Comparison of ENCODE assay signal across 1 cellular context in the genomic region with DNA sequence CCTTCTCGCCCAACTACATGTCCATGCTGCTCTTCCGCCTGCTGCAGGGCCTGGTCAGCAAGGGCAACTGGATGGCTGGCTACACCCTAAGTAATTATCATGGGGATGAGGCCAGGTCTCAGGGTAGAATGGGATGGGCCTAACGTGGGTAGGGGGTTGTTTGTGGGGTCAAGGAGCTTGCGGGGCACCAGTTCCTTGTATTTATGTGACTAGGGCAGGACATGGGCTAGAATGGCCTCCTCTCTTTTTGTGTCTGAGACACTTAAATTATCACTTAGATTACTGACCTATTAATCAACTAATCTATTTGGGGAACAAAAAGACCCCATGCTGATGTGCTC.
TF ChIP-seq lines count a peak whose summit lies in the region.

No MANE protein-coding gene starts in this region.

TF ChIP-seq in WTC11, 78 proteins besides CTCF, POLR2A, EP300 and RAD21 (continued from another document):
- TF ChIP-seq, protein P1, sequence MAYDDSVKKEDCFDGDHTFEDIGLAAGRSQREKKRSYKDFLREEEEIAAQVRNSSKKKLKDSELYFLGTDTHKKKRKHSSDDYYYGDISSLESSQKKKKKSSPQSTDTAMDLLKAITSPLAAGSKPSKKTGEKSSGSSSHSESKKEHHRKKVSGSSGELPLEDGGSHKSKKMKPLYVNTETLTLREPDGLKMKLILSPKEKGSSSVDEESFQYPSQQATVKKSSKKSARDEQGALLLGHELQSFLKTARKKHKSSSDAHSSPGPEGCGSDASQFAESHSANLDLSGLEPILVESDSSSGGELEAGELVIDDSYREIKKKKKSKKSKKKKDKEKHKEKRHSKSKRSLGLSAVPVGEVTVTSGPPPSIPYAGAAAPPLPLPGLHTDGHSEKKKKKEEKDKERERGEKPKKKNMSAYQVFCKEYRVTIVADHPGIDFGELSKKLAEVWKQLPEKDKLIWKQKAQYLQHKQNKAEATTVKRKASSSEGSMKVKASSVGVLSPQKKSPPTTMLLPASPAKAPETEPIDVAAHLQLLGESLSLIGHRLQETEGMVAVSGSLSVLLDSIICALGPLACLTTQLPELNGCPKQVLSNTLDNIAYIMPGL (CRISPR knock-in tag; IDR thresholded peaks at IDR 0.05): no peak
- no peak for TF ChIP-seq ZNF671 (CRISPR knock-in tag; IDR thresholded peaks at IDR 0.05)
- TF ChIP-seq, protein P2, sequence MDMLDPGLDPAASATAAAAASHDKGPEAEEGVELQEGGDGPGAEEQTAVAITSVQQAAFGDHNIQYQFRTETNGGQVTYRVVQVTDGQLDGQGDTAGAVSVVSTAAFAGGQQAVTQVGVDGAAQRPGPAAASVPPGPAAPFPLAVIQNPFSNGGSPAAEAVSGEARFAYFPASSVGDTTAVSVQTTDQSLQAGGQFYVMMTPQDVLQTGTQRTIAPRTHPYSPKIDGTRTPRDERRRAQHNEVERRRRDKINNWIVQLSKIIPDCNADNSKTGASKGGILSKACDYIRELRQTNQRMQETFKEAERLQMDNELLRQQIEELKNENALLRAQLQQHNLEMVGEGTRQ (CRISPR knock-in tag; IDR thresholded peaks at IDR 0.05): no peak
- TF ChIP-seq, protein P3, sequence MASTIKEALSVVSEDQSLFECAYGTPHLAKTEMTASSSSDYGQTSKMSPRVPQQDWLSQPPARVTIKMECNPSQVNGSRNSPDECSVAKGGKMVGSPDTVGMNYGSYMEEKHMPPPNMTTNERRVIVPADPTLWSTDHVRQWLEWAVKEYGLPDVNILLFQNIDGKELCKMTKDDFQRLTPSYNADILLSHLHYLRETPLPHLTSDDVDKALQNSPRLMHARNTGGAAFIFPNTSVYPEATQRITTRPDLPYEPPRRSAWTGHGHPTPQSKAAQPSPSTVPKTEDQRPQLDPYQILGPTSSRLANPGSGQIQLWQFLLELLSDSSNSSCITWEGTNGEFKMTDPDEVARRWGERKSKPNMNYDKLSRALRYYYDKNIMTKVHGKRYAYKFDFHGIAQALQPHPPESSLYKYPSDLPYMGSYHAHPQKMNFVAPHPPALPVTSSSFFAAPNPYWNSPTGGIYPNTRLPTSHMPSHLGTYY (CRISPR knock-in tag; IDR thresholded peaks at IDR 0.05): no peak
- TF ChIP-seq, protein P4, sequence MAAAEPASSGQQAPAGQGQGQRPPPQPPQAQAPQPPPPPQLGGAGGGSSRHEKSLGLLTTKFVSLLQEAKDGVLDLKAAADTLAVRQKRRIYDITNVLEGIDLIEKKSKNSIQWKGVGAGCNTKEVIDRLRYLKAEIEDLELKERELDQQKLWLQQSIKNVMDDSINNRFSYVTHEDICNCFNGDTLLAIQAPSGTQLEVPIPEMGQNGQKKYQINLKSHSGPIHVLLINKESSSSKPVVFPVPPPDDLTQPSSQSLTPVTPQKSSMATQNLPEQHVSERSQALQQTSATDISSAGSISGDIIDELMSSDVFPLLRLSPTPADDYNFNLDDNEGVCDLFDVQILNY (CRISPR knock-in tag; IDR thresholded peaks at IDR 0.05): no peak
- TF ChIP-seq, protein P5, sequence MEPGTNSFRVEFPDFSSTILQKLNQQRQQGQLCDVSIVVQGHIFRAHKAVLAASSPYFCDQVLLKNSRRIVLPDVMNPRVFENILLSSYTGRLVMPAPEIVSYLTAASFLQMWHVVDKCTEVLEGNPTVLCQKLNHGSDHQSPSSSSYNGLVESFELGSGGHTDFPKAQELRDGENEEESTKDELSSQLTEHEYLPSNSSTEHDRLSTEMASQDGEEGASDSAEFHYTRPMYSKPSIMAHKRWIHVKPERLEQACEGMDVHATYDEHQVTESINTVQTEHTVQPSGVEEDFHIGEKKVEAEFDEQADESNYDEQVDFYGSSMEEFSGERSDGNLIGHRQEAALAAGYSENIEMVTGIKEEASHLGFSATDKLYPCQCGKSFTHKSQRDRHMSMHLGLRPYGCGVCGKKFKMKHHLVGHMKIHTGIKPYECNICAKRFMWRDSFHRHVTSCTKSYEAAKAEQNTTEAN (CRISPR knock-in tag; IDR thresholded peaks at IDR 0.05): no peak
- TF ChIP-seq, protein P6, sequence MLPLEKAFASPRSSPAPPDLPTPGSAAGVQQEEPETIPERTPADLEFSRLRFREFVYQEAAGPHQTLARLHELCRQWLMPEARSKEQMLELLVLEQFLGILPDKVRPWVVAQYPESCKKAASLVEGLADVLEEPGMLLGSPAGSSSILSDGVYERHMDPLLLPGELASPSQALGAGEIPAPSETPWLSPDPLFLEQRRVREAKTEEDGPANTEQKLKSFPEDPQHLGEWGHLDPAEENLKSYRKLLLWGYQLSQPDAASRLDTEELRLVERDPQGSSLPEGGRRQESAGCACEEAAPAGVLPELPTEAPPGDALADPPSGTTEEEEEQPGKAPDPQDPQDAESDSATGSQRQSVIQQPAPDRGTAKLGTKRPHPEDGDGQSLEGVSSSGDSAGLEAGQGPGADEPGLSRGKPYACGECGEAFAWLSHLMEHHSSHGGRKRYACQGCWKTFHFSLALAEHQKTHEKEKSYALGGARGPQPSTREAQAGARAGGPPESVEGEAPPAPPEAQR (CRISPR knock-in tag; IDR thresholded peaks at IDR 0.05): no peak
- TF ChIP-seq, protein P7, sequence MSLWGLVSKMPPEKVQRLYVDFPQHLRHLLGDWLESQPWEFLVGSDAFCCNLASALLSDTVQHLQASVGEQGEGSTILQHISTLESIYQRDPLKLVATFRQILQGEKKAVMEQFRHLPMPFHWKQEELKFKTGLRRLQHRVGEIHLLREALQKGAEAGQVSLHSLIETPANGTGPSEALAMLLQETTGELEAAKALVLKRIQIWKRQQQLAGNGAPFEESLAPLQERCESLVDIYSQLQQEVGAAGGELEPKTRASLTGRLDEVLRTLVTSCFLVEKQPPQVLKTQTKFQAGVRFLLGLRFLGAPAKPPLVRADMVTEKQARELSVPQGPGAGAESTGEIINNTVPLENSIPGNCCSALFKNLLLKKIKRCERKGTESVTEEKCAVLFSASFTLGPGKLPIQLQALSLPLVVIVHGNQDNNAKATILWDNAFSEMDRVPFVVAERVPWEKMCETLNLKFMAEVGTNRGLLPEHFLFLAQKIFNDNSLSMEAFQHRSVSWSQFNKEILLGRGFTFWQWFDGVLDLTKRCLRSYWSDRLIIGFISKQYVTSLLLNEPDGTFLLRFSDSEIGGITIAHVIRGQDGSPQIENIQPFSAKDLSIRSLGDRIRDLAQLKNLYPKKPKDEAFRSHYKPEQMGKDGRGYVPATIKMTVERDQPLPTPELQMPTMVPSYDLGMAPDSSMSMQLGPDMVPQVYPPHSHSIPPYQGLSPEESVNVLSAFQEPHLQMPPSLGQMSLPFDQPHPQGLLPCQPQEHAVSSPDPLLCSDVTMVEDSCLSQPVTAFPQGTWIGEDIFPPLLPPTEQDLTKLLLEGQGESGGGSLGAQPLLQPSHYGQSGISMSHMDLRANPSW (CRISPR knock-in tag; conservative IDR thresholded peaks at IDR 0.05; ENCODE audit: low read depth): no peak
- no peak for TF ChIP-seq SMAD3 (CRISPR knock-in tag; IDR thresholded peaks at IDR 0.05; ENCODE audit: borderline replicate concordance)
